ENCODE assay signal across 9 cellular contexts in genomic region chr6:34154668-34155447, GRCh38. TPM values are rescaled to one million over a fixed set of nuclear protein-coding genes. Genes with fewer than 3 reads are reported as not detected.
DNase-seq lines count a peak whose midpoint lies in the region; ATAC-seq lines count a peak whose summit lies in the region.
"Had no signal": no experiment of that assay in that cellular context is flagged by ENCODE, and none has a peak within 500 bp of the region (broad histone marks: within the 10 kb centered on the region; RNA-seq: fewer than 3 reads in every experiment).

No MANE protein-coding gene starts in this region.

- peaks cover 6% of the 10 kb centered on the region for H3K9me3 Mint-ChIP-seq in activated CD4-positive, alpha-beta memory T cell treated with anti-CD3 and anti-CD28 coated beads for 36 hours

- H4K5ac ChIP-seq in mesendoderm (ENCODE audit: low read length), result no peak overlapping the region

- no peak for ATAC-seq in GM21825 (IDR thresholded peaks at IDR 0.05; ENCODE audit: unreplicated experiment)

- H3K23ac ChIP-seq in mesendoderm (ENCODE audit: low read length), result no peak overlapping the region

- peaks cover 7% of the 10 kb centered on the region for H3K4me1 Mint-ChIP-seq in activated CD4-positive, alpha-beta memory T cell treated with anti-CD3 and anti-CD28 coated beads for 36 hours (ENCODE audit: low read depth)

- no peak overlapping the region for H3K4ac ChIP-seq in mesendoderm (ENCODE audit: low read depth, low read length)

- peak overlapping the region; percentile 78 for H3K56ac ChIP-seq in mesendoderm (ENCODE audit: low read length)

- no peak overlapping the region for H3K4me3 ChIP-seq in mesendoderm (ENCODE audit: low read length)

- no peak overlapping the region for H2BK120ac ChIP-seq in mesendoderm (ENCODE audit: low read depth, low read length)

- H2BK5ac ChIP-seq in mesendoderm (ENCODE audit: low read length), result no peak overlapping the region

- peak overlapping the region; percentile 48 for H3K4me2 ChIP-seq in mesendoderm (ENCODE audit: low read length)

- no peak overlapping the region for H3K27ac ChIP-seq in mesendoderm (ENCODE audit: low read depth, low read length)

- no peaks in the 10 kb centered on the region for H3K36me3 Mint-ChIP-seq in activated CD4-positive, alpha-beta memory T cell treated with anti-CD3 and anti-CD28 coated beads for 36 hours

- H3K18ac ChIP-seq in mesendoderm (ENCODE audit: low read length), result no peak overlapping the region

- intact Hi-C loops in activated CD4-positive, alpha-beta memory T cell treated with anti-CD3 and anti-CD28 coated beads for 36 hours (cut with micrococcal nuclease), result loop anchor here (1.0 to 5.0 kb wide), 2 partner anchors 100 to 383 kb away; no protein-coding TSS in a partner anchor

- no peak overlapping the region for H4K8ac ChIP-seq in mesendoderm (ENCODE audit: low read depth, low read length)

- DNase-seq in NCI-H187 (lab: John Stamatoyannopoulos, UW) (peak; percentile 21 to 30), NCI-H187 treated with DMSO at 0.1 percent for 48 hours (lab: John Stamatoyannopoulos, UW) (no peak), NCI-H2171 (lab: John Stamatoyannopoulos, UW) (peak; percentile 54), mesendoderm (peak; percentile 51)
- DNase-seq in activated CD4-positive, alpha-beta memory T cell treated with anti-CD3 and anti-CD28 coated beads for 36 hours, result peak; percentile 73
- peak; percentile 51 for DNase-seq in effector CD8-positive, alpha-beta T cell (lab: John Stamatoyannopoulos, UW)
- DNase-seq in stimulated activated CD8-positive, alpha-beta memory T cell treated with anti-CD3 and anti-CD28 coated beads, Interleukin-4, amount 100 ng/mL, for 24 hours (ENCODE audit: low read depth), result peak; percentile 58

- no peaks in the 10 kb centered on the region for H3K79me2 ChIP-seq in mesendoderm (ENCODE audit: control insufficient read depth, insufficient read depth, low read length)

- H3K27ac Mint-ChIP-seq in activated CD4-positive, alpha-beta memory T cell treated with anti-CD3 and anti-CD28 coated beads for 36 hours, result no peak overlapping the region

- H3K4me1 ChIP-seq in mesendoderm (ENCODE audit: control insufficient read depth, low read depth, low read length), result peaks cover 6% of the 10 kb centered on the region

- H2AK5ac ChIP-seq in mesendoderm (ENCODE audit: low read length), result no peak overlapping the region

- no CpG with 5 or more reads among the region's 61 CpGs for WGBS in mesendoderm (ENCODE audit: extremely low coverage, insufficient coverage, low lambda C conversion rate)

- no peaks in the 10 kb centered on the region for H3K27me3 ChIP-seq in mesendoderm (ENCODE audit: insufficient read depth, low read length, poor library complexity)

- no peaks in the 10 kb centered on the region for H3K36me3 ChIP-seq in mesendoderm (ENCODE audit: control insufficient read depth, insufficient read depth, low read length)

- H3K4me3 Mint-ChIP-seq in activated CD4-positive, alpha-beta memory T cell treated with anti-CD3 and anti-CD28 coated beads for 36 hours, result no peak overlapping the region

- peaks cover 42% of the 10 kb centered on the region for H3K27me3 Mint-ChIP-seq in activated CD4-positive, alpha-beta memory T cell treated with anti-CD3 and anti-CD28 coated beads for 36 hours

- POLR2A ChIA-PET in activated CD4-positive, alpha-beta memory T cell treated with anti-CD3 and anti-CD28 coated beads for 36 hours (lab: Charles Lee), result no interaction called here

- CTCF ChIA-PET in activated CD4-positive, alpha-beta memory T cell treated with anti-CD3 and anti-CD28 coated beads for 36 hours (lab: Charles Lee), result interaction anchor here (0.6 to 6.4 kb wide), 19 partner anchors 9 to 771 kb away, joined by 3 to 113 read pairs (median 4); partner anchors contain the start of genes GRM4, IP6K3 and UQCC2

- peak overlapping the region; percentile 42 for H3K9ac ChIP-seq in mesendoderm (ENCODE audit: low read length)

- H2BK15ac ChIP-seq in mesendoderm (replicated peaks; ENCODE audit: low read depth), result no peak overlapping the region

- H3K79me1 ChIP-seq in mesendoderm (ENCODE audit: low read length), result no peaks in the 10 kb centered on the region

RNA-seq across cellular contexts. Expression of gene GRM4, which starts 9.0 kb away (rescaled TPM):
- under 1 TPM in 1 of 2 experiments, not detected in 1; 0.05 TPM for total RNA-seq in activated CD4-positive, alpha-beta memory T cell treated with anti-CD3 and anti-CD28 coated beads for 36 hours
- 26.7 TPM for polyA plus RNA-seq in mesendoderm (2013, experiment 1 of 2)
- polyA plus RNA-seq in mesendoderm (2013, experiment 2 of 2), result 26.5 TPM
- total RNA-seq: pulmonary artery endothelial cell had no signal
